8 cellular contexts compared by ENCODE assay signal in the genomic region with DNA sequence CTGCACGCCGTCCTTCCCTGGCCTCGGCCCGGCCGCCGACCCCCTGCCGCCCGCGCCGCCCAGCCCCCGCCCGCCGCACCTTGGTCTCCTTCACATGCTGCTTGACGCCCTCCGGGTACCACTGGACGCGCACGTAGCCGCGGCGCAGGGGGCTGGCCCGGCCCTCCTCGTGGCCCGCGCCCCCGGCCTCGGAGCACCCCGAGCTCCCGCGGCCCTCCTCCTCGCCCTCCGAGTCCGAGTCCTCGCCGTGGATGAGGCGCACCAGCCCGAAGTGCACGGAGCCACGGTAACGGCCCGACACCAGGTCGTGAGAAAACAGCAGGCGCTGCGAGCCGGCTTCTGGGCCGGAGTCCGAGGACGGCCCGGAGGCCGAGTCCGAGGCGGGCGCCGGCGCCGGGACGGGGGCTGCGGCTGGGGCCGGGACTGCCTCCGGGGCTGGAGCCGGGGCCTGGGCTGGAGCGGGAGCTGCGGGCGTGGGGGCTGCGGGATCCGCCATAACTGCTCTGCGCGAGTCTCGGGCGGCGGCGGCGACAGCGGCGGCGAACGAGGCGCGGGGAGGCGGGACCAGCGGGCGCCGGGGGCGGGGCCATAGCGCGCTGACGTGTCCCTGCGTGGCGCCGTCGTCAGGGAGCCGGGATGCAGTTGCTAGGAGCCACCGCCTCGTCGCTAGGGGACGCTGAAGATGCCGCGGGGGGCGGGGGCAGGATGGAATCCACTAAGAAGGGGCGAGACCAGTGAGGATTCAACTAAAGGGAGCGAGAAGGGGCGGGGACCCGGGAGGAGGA. TPM values are rescaled to one million over a fixed set of nuclear protein-coding genes. Genes with fewer than 3 reads are reported as not detected.
DNase-seq lines count a peak whose midpoint lies in the region; ATAC-seq and TF ChIP-seq lines count a peak whose summit lies in the region.

A gene (minus strand): TSS at position 507 of the 785 bp plus-strand sequence. CDS start 11 bp downstream, at position 496.

- peak; percentile 66 for TF ChIP-seq POLR2A in NB4 (IDR thresholded peaks at IDR 0.05; ENCODE audit: extremely low read depth, insufficient read length)
- peak; percentile 49 to 86 for TF ChIP-seq POLR2A in thyroid gland (IDR thresholded peaks at IDR 0.05)

- peak within 1 kb of the TSS; percentile 93 for H2AFZ ChIP-seq in parathyroid adenoma

- H3K4me3 ChIP-seq in HEK293 (ENCODE audit: low read depth, low read length) (peak within 1 kb of the TSS; percentile 87), NB4 (ENCODE audit: low read depth, low read length) (peak within 1 kb of the TSS; percentile 76), parathyroid adenoma (ENCODE audit: low read depth, low read length) (peak within 1 kb of the TSS; percentile 71), thyroid gland (replicated peaks in 1 of 3) (peak within 1 kb of the TSS; percentile 65 to 99 (median 82))

- peak; percentile 56 for DNase-seq in GM04504 (ENCODE audit: low read depth)
- DNase-seq in NB4 (ENCODE audit: low read depth) = peak; percentile 92
- peak; percentile 69 for DNase-seq in SKM-1 (lab: John Stamatoyannopoulos, UW; ENCODE audit: unreplicated experiment)
- peak; percentile 95 for DNase-seq in Right ventricle myocardium inferior (ENCODE audit: missing footprints)
- peak; percentile 83 for DNase-seq in thyroid gland

- H3K9me3 Mint-ChIP-seq in activated naive CD4-positive, alpha-beta T cell treated with anti-CD3 and anti-CD28 coated beads, Interleukin-2, amount 50 U/mL, for 24 hours = no peaks in the 10 kb centered on the region

- H3K27ac ChIP-seq in HEK293 (ENCODE audit: extremely low read depth, low read depth, low read length) (peak within 1 kb of the TSS; percentile 91), parathyroid adenoma (peak within 1 kb of the TSS; percentile 50), thyroid gland (peak within 1 kb of the TSS in 2 of 3 donors; percentile 57 to 77)

- H3K27me3 ChIP-seq in parathyroid adenoma (ENCODE audit: control insufficient read depth, insufficient read depth, low read length) (no peaks in the 10 kb centered on the region), thyroid gland (no peaks in the 10 kb centered on the region)

- H3K27me3 Mint-ChIP-seq in activated naive CD4-positive, alpha-beta T cell treated with anti-CD3 and anti-CD28 coated beads, Interleukin-2, amount 50 U/mL, for 24 hours = no peaks in the 10 kb centered on the region

- POLR2A ChIA-PET in HEK293 (lab: Yijun Ruan, JAX) = interaction anchor here (0.7 to 1.2 kb wide), 4 partner anchors 36 to 105 kb away, joined by 3 to 4 read pairs (median 4); a partner anchor contains a TSS

- 0 to 1% methylated on average over 11 to 40 of the region's 103 CpGs for WGBS in thyroid gland, 2 donors

- H3K36me3 Mint-ChIP-seq in activated naive CD4-positive, alpha-beta T cell treated with anti-CD3 and anti-CD28 coated beads, Interleukin-2, amount 50 U/mL, for 24 hours = no peaks in the 10 kb centered on the region

- intact Hi-C loops in Right ventricle myocardium inferior (cut with DNase I) = loop anchor here (10.0 kb wide), 1 partner anchor 148 kb away; a partner anchor contains a TSS
- intact Hi-C loops in thyroid gland (cut with DNase I) = no loop called here

- peaks cover 41% of the 10 kb centered on the region for H3K79me2 ChIP-seq in parathyroid adenoma

- H3K36me3 ChIP-seq in HEK293 (ENCODE audit: control insufficient read depth in 2 of 2, insufficient read depth in 1 of 2, low read length in 2 of 2) (peaks cover 0 to 4% of the 10 kb centered on the region in 2 experiments; a peak in 1 of 3 replicates), parathyroid adenoma (ENCODE audit: control insufficient read depth, insufficient read depth, low read length) (no peaks in the 10 kb centered on the region), thyroid gland (no peaks in the 10 kb centered on the region)

- H3K4me1 ChIP-seq in HEK293 (ENCODE audit: control insufficient read depth, insufficient read depth, low read length) = peaks cover 10% of the 10 kb centered on the region
- no peaks in the 10 kb centered on the region for H3K4me1 ChIP-seq in parathyroid adenoma
- peaks cover 20 to 24% of the 10 kb centered on the region in 2 donors for H3K4me1 ChIP-seq in thyroid gland

- H3K4me1 Mint-ChIP-seq in activated naive CD4-positive, alpha-beta T cell treated with anti-CD3 and anti-CD28 coated beads, Interleukin-2, amount 50 U/mL, for 24 hours = peaks cover 32% of the 10 kb centered on the region

- peak within 1 kb of the TSS; percentile 88 for H3K4me3 Mint-ChIP-seq in activated naive CD4-positive, alpha-beta T cell treated with anti-CD3 and anti-CD28 coated beads, Interleukin-2, amount 50 U/mL, for 24 hours

- CTCF ChIA-PET in HEK293 (lab: Yijun Ruan, JAX) = interaction anchor here (0.6 to 2.3 kb wide), 15 partner anchors 10 to 1994 kb away, joined by 3 to 8 read pairs (median 3); no protein-coding TSS in a partner anchor

- H3K27ac Mint-ChIP-seq in activated naive CD4-positive, alpha-beta T cell treated with anti-CD3 and anti-CD28 coated beads, Interleukin-2, amount 50 U/mL, for 24 hours = peak within 1 kb of the TSS; percentile 82

- peak within 1 kb of the TSS; percentile 77 for H3K4me2 ChIP-seq in parathyroid adenoma (ENCODE audit: low read length)

- H3K9ac ChIP-seq in parathyroid adenoma = no peak within 1 kb of the TSS

- H3K9me3 ChIP-seq in HEK293 (ENCODE audit: control insufficient read depth, insufficient read depth, low read depth, low read length) (no peaks in the 10 kb centered on the region), parathyroid adenoma (ENCODE audit: control insufficient read depth, low read length) (no peaks in the 10 kb centered on the region), thyroid gland (no peaks in the 10 kb centered on the region)

- TF ChIP-seq CTCF in HEK293 (tag by site-specific recombination; IDR thresholded peaks at IDR 0.05) (peak; percentile 95), NB4 (IDR thresholded peaks at IDR 0.05; ENCODE audit: low read depth, low read length) (no peak), parathyroid adenoma (IDR thresholded peaks at IDR 0.05) (peak; percentile 63), thyroid gland (IDR thresholded peaks at IDR 0.05) (peak in 2 of 6 experiments; percentile 13 to 36)

- ATAC-seq in Right ventricle myocardium inferior = peak; percentile 93

TF ChIP-seq in HEK293, 187 proteins besides CTCF, POLR2A, EP300 and RAD21 (continues in another document):
- no peak for TF ChIP-seq ZNF266 (tag by site-specific recombination; IDR thresholded peaks at IDR 0.05; ENCODE audit: low read depth)
- no peak for TF ChIP-seq ZNF114 (tag by site-specific recombination; IDR thresholded peaks at IDR 0.05)
- no peak for TF ChIP-seq ZNF521 (tag by site-specific recombination; IDR thresholded peaks at IDR 0.05)
- TF ChIP-seq OSR2 (tag by site-specific recombination; IDR thresholded peaks at IDR 0.05) = peak; percentile 11; the same call in 1 of the 2 replicates
- no peak for TF ChIP-seq GFI1B (tag by site-specific recombination; IDR thresholded peaks at IDR 0.05)
- TF ChIP-seq, protein P1, sequence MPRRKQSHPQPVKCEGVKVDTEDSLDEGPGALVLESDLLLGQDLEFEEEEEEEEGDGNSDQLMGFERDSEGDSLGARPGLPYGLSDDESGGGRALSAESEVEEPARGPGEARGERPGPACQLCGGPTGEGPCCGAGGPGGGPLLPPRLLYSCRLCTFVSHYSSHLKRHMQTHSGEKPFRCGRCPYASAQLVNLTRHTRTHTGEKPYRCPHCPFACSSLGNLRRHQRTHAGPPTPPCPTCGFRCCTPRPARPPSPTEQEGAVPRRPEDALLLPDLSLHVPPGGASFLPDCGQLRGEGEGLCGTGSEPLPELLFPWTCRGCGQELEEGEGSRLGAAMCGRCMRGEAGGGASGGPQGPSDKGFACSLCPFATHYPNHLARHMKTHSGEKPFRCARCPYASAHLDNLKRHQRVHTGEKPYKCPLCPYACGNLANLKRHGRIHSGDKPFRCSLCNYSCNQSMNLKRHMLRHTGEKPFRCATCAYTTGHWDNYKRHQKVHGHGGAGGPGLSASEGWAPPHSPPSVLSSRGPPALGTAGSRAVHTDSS (tag by site-specific recombination; IDR thresholded peaks at IDR 0.05) = no peak; the same call in 1 of the 2 replicates
- TF ChIP-seq ZNF140 (tag by site-specific recombination; IDR thresholded peaks at IDR 0.05) = no peak
- no peak for TF ChIP-seq ZBTB48 (tag by site-specific recombination; IDR thresholded peaks at IDR 0.05)
- no peak for TF ChIP-seq ZNF585B (tag by site-specific recombination; IDR thresholded peaks at IDR 0.05)
- TF ChIP-seq ZNF138 (tag by site-specific recombination; IDR thresholded peaks at IDR 0.05; ENCODE audit: borderline replicate concordance) = no peak
- TF ChIP-seq ZNF596 (tag by site-specific recombination; IDR thresholded peaks at IDR 0.05) = 0 out of 2 replicates have a peak, but pooled peaks have one; percentile 6
- TF ChIP-seq, protein P2, sequence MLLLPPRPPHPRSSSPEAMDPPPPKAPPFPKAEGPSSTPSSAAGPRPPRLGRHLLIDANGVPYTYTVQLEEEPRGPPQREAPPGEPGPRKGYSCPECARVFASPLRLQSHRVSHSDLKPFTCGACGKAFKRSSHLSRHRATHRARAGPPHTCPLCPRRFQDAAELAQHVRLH (tag by site-specific recombination; IDR thresholded peaks at IDR 0.05) = no peak
- TF ChIP-seq, protein P3, sequence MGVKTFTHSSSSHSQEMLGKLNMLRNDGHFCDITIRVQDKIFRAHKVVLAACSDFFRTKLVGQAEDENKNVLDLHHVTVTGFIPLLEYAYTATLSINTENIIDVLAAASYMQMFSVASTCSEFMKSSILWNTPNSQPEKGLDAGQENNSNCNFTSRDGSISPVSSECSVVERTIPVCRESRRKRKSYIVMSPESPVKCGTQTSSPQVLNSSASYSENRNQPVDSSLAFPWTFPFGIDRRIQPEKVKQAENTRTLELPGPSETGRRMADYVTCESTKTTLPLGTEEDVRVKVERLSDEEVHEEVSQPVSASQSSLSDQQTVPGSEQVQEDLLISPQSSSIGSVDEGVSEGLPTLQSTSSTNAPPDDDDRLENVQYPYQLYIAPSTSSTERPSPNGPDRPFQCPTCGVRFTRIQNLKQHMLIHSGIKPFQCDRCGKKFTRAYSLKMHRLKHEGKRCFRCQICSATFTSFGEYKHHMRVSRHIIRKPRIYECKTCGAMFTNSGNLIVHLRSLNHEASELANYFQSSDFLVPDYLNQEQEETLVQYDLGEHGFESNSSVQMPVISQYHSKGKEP (tag by site-specific recombination; IDR thresholded peaks at IDR 0.05) = peak; percentile 53; the same call in 1 of the 2 replicates
- TF ChIP-seq KLF8 (tag by site-specific recombination; IDR thresholded peaks at IDR 0.05) = peak; percentile 90
- TF ChIP-seq ZNF416 (tag by site-specific recombination; IDR thresholded peaks at IDR 0.05) = no peak

RNA-seq across cellular contexts. Expression of the gene that starts here (rescaled TPM):
- total RNA-seq in Right ventricle myocardium inferior = 35.4 TPM
- total RNA-seq in thyroid gland = 10 to 100 TPM; 26.3 to 47.9 (median 37.3) TPM

Comparison
In these comparisons a context has a peak if more than half of its experiments do, and no peak if none do; other contexts are left out.
1. Peak in every context shown above with its lines: DNase-seq, ATAC-seq, H3K4me3 ChIP-seq and H3K27ac ChIP-seq.